In the genomic region with DNA sequence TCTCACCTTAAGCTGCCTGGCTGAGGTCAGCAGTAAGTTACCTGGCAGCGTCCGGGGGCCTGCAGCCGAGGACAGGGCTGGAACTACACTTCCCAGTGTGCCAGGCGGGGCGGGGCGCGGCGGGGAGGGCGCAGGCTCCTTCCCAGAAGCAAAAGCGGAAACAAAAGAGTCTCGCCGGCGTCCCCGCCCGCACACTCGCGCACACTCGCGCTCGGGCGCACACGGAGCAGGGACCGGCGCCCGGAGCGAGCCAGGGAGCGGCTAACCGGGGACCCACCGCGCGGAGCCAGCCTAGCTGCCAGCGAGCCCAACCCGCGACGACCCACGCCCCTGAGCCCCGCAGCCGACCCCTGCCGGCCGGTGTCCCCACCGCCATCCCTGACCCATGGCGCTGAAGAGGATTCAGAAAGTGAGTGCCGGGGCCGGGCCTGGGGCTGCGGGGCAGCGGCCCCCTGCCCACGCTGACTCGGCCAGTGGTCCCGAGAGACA, we compare ENCODE assay signal across 8 cellular contexts. TPM values are rescaled to one million over a fixed set of nuclear protein-coding genes. Genes with fewer than 3 reads are reported as not detected.
A peak's percentile ranks its signal among the peaks of the same experiment; 100 is the strongest.
DNase-seq lines count a peak whose midpoint lies in the region; ATAC-seq and TF ChIP-seq lines count a peak whose summit lies in the region.

Gene UBE2D1 (plus strand): TSS at position 190 of the 489 bp plus-strand sequence. CDS start 196 bp downstream, at position 386.

- peak; percentile 89 to 96 (median 94) for TF ChIP-seq POLR2A in spleen (IDR thresholded peaks at IDR 0.05)

- TF ChIP-seq CTCF in WI38 (IDR thresholded peaks at IDR 0.05; ENCODE audit: low read depth, low read length) (0 out of 2 replicates have a peak, but pooled peaks have one; percentile 9), cardiac fibroblast (IDR thresholded peaks at IDR 0.05; ENCODE audit: low read depth, low read length) (no peak), spleen (IDR thresholded peaks at IDR 0.05 in 8 of 11, conservative IDR thresholded peaks at IDR 0.05 in 3 of 11) (peak in 9 of 11 experiments; percentile 8 to 64 (median 38))

- WGBS in spleen, 5 donors: 0 to 1% (median 1%) methylated on average over 33 to 49 of the region's 49 CpGs

- peaks cover 5 to 61% (median 35%) of the 10 kb centered on the region in 6 donors for H3K4me1 ChIP-seq in spleen

- no peaks in the 10 kb centered on the region for H3K9me3 ChIP-seq in spleen

- H3K4me3 ChIP-seq in WI38 (ENCODE audit: low read depth, low read length) (peak within 1 kb of the TSS; percentile 75), cardiac fibroblast (replicated peaks in 1 of 2; ENCODE audit: low read depth in 2 of 2, low read length in 2 of 2) (peak within 1 kb of the TSS; percentile 79 to 82), spleen (peak within 1 kb of the TSS; percentile 81 to 98 (median 92))

- H3K27me3 ChIP-seq in spleen (replicated peaks in 1 of 7): no peaks in the 10 kb centered on the region

- ATAC-seq in HG02981 (IDR thresholded peaks at IDR 0.05; ENCODE audit: unreplicated experiment): peak; percentile 93

- DNase-seq in SIG-M5 treated with dmso at 0.1 percent for 504 hours (lab: John Stamatoyannopoulos, UW; ENCODE audit: unreplicated experiment): peak; percentile 74
- no peak for DNase-seq in SIG-M5 (lab: John Stamatoyannopoulos, UW)
- DNase-seq in NCI-H2107 treated with DMSO at 0.1 percent for 48 hours (lab: John Stamatoyannopoulos, UW; ENCODE audit: unreplicated experiment): peak; percentile 10
- peak; percentile 74 to 81 for DNase-seq in cardiac fibroblast (ENCODE audit: low read depth in 2 of 2)
- DNase-seq in iPS-NIHi7 (ENCODE audit: extremely low spot score): peak; percentile 88
- DNase-seq in spleen: peak; percentile 98

- H3K36me3 ChIP-seq in spleen: no peaks in the 10 kb centered on the region

- H3K27ac ChIP-seq in spleen: peak within 1 kb of the TSS; percentile 84 to 95 (median 88)

- intact Hi-C loops in spleen (cut with DNase I; ENCODE audit: low total_unique reads): no loop called here

RNA-seq across cellular contexts. Expression of gene UBE2D1, which starts in this region (rescaled TPM):
- total RNA-seq in spleen: 10 to 100 TPM; 23.8 to 34.6 (median 28.2) TPM
- polyA plus RNA-seq in spleen: 10 to 100 TPM; 13.5 to 17.5 (median 16.1) TPM
